Comparison of ENCODE assay signal across 1 cellular context in the genomic region with DNA sequence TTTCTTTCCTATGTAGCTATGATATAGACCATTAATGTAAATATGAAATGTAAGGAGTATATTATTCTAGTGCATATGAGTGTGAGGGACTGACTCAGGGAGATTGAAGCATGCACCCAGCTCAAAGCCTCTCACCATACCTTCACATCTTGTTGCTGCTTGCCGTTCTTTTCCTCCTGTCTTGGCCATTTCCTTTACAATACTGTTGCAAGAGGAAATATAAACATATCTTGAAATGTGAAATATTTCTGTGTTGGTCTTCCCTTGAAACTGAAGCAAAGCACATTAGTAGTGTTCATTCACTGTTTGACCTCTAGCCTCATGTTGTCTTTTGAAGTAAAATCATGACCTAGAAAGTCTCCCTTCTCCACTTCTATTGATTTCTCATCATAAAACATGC.
TF ChIP-seq lines count a peak whose summit lies in the region.

No MANE protein-coding gene starts in this region.

TF ChIP-seq in K562, 482 proteins besides CTCF, POLR2A, EP300 and RAD21:
- TF ChIP-seq, protein P1, sequence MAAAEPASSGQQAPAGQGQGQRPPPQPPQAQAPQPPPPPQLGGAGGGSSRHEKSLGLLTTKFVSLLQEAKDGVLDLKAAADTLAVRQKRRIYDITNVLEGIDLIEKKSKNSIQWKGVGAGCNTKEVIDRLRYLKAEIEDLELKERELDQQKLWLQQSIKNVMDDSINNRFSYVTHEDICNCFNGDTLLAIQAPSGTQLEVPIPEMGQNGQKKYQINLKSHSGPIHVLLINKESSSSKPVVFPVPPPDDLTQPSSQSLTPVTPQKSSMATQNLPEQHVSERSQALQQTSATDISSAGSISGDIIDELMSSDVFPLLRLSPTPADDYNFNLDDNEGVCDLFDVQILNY (CRISPR knock-in tag; IDR thresholded peaks at IDR 0.05), result no peak
- TF ChIP-seq ZNF12 (CRISPR knock-in tag; IDR thresholded peaks at IDR 0.05) (no peak), MECOM (CRISPR knock-in tag; IDR thresholded peaks at IDR 0.05) (no peak), ETV5 (CRISPR knock-in tag; IDR thresholded peaks at IDR 0.05; ENCODE audit: low read depth) (no peak), MTA2 (IDR thresholded peaks at IDR 0.05; ENCODE audit: low read depth) (no peak), NELFE (IDR thresholded peaks at IDR 0.05; ENCODE audit: insufficient read depth, insufficient read length) (no peak), FOXA1 (IDR thresholded peaks at IDR 0.05; ENCODE audit: borderline replicate concordance) (no peak), SOX6 (IDR thresholded peaks at IDR 0.05) (no peak), ZNF41 (CRISPR knock-in tag; conservative IDR thresholded peaks at IDR 0.05) (no peak), MCM2 (IDR thresholded peaks at IDR 0.05; ENCODE audit: low read depth) (no peak), SMARCA5 (IDR thresholded peaks at IDR 0.05) (no peak), MAFG (tag; conservative IDR thresholded peaks at IDR 0.05) (no peak)
- TF ChIP-seq, protein P2, sequence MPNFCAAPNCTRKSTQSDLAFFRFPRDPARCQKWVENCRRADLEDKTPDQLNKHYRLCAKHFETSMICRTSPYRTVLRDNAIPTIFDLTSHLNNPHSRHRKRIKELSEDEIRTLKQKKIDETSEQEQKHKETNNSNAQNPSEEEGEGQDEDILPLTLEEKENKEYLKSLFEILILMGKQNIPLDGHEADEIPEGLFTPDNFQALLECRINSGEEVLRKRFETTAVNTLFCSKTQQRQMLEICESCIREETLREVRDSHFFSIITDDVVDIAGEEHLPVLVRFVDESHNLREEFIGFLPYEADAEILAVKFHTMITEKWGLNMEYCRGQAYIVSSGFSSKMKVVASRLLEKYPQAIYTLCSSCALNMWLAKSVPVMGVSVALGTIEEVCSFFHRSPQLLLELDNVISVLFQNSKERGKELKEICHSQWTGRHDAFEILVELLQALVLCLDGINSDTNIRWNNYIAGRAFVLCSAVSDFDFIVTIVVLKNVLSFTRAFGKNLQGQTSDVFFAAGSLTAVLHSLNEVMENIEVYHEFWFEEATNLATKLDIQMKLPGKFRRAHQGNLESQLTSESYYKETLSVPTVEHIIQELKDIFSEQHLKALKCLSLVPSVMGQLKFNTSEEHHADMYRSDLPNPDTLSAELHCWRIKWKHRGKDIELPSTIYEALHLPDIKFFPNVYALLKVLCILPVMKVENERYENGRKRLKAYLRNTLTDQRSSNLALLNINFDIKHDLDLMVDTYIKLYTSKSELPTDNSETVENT (CRISPR knock-in tag; IDR thresholded peaks at IDR 0.05), result no peak
- TF ChIP-seq, protein P3, sequence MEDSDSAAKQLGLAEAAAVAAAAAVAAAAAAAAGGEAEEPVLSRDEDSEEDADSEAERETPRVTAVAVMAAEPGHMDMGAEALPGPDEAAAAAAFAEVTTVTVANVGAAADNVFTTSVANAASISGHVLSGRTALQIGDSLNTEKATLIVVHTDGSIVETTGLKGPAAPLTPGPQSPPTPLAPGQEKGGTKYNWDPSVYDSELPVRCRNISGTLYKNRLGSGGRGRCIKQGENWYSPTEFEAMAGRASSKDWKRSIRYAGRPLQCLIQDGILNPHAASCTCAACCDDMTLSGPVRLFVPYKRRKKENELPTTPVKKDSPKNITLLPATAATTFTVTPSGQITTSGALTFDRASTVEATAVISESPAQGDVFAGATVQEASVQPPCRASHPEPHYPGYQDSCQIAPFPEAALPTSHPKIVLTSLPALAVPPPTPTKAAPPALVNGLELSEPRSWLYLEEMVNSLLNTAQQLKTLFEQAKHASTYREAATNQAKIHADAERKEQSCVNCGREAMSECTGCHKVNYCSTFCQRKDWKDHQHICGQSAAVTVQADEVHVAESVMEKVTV (CRISPR knock-in tag; IDR thresholded peaks at IDR 0.05), result no peak
- TF ChIP-seq, protein P4, sequence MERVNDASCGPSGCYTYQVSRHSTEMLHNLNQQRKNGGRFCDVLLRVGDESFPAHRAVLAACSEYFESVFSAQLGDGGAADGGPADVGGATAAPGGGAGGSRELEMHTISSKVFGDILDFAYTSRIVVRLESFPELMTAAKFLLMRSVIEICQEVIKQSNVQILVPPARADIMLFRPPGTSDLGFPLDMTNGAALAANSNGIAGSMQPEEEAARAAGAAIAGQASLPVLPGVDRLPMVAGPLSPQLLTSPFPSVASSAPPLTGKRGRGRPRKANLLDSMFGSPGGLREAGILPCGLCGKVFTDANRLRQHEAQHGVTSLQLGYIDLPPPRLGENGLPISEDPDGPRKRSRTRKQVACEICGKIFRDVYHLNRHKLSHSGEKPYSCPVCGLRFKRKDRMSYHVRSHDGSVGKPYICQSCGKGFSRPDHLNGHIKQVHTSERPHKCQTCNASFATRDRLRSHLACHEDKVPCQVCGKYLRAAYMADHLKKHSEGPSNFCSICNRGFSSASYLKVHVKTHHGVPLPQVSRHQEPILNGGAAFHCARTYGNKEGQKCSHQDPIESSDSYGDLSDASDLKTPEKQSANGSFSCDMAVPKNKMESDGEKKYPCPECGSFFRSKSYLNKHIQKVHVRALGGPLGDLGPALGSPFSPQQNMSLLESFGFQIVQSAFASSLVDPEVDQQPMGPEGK (CRISPR knock-in tag; IDR thresholded peaks at IDR 0.05; ENCODE audit: borderline replicate concordance), result no peak
